Comparison of ENCODE assay signal across 31 cellular contexts in genomic region chr1:221862971-221863370, GRCh38.
"Had no signal": no experiment of that assay in that cellular context is flagged by ENCODE, and none has a peak within 500 bp of the region (broad histone marks: within the 10 kb centered on the region; RNA-seq: fewer than 3 reads in every experiment).

No MANE protein-coding gene starts in this region.

- H3K4me1 Mint-ChIP-seq: activated naive CD4-positive, alpha-beta T cell treated with anti-CD3 and anti-CD28 coated beads, Interleukin-2, amount 10 ng/mL, durations not matched to agents 7 days and 5 days; activated naive CD8-positive, alpha-beta T cell treated with anti-CD3 and anti-CD28 coated beads, Interleukin-2, amount 50 U/mL, for 24 hours; central memory CD8-positive, alpha-beta T cell had no signal

- H3K36me3 ChIP-seq: brain microvascular endothelial cell, cardiac muscle cell had no signal

- H3K4me3 ChIP-seq: cardiac muscle cell had no signal

- H3K4me3 Mint-ChIP-seq: activated B cell treated with CpG ODN at 0.5 μM for 24 hours; activated CD4-positive, alpha-beta memory T cell treated with anti-CD3 and anti-CD28 coated beads for 36 hours; activated naive CD4-positive, alpha-beta T cell treated with anti-CD3 and anti-CD28 coated beads, Interleukin-2, amount 10 ng/mL, durations not matched to agents 7 days and 5 days; activated naive CD8-positive, alpha-beta T cell; activated naive CD8-positive, alpha-beta T cell treated with anti-CD3 and anti-CD28 coated beads, Interleukin-2, amount 50 U/mL, for 24 hours; central memory CD8-positive, alpha-beta T cell had no signal

- ATAC-seq: activated naive CD8-positive, alpha-beta T cell treated with anti-CD3 and anti-CD28 coated beads, Interleukin-2, amount 50 U/mL, for 24 hours had no signal

- H3K36me3 Mint-ChIP-seq: activated CD4-positive, alpha-beta memory T cell treated with anti-CD3 and anti-CD28 coated beads for 36 hours; activated naive CD4-positive, alpha-beta T cell treated with anti-CD3 and anti-CD28 coated beads, Interleukin-2, amount 10 ng/mL, durations not matched to agents 7 days and 5 days; activated naive CD8-positive, alpha-beta T cell had no signal

- DNase-seq: activated B cell treated with CpG ODN at 0.5 μM for 24 hours; activated CD4-positive, alpha-beta memory T cell treated with anti-CD3 and anti-CD28 coated beads for 36 hours; activated CD4-positive, alpha-beta T cell treated with anti-CD3 and anti-CD28 coated beads for 4 hours; activated CD4-positive, alpha-beta T cell treated with anti-CD3 and anti-CD28 coated beads, Interleukin-2, amount 50 U/mL, for 1 hour; activated CD4-positive, CD25-positive, alpha-beta regulatory T cell treated with anti-CD3 and anti-CD28 coated beads, Interleukin-2, amount 50 U/mL, for 72 hours; activated CD8-positive, alpha-beta memory T cell treated with anti-CD3 and anti-CD28 coated beads, Interleukin-2, amount 50 U/mL, for 4 hours; activated effector memory CD4-positive, alpha-beta T cell treated with Interleukin-2 at 50 U/mL for 16 hours; activated naive CD4-positive, alpha-beta T cell treated with anti-CD3 and anti-CD28 coated beads, Interleukin-2, amount 10 ng/mL, durations not matched to agents 7 days and 5 days; activated naive CD8-positive, alpha-beta T cell treated with anti-CD3 and anti-CD28 coated beads, Interleukin-2, amount 50 U/mL, for 24 hours; activated T-cell treated with anti-CD3 and anti-CD28 coated beads, Interleukin-2, amount 50 U/mL, for 48 hours; anterior cingulate cortex; brain microvascular endothelial cell; NCI-H1105; NCI-H1436; NCI-H1694; NCI-H1930; NCI-H2081 treated with DMSO at 0.1 percent for 48 hours; NCI-H226; NCI-H446 treated with DMSO at 0.1 percent for 48 hours; NCI-H524 treated with DMSO at 0.1 percent for 48 hours; NK-92 treated with Interleukin-12 subunit alpha and Interleukin-12 subunit beta, amount 100 ng/mL, for 24 hours; OCI-M1; Right ventricle myocardium superior; SW 1271; T-helper 1 cell; T-helper 2 cell; T-helper 9 cell had no signal

- H3K27me3 Mint-ChIP-seq: activated B cell treated with CpG ODN at 0.5 μM for 24 hours; activated CD4-positive, alpha-beta memory T cell treated with anti-CD3 and anti-CD28 coated beads for 36 hours; activated naive CD8-positive, alpha-beta T cell; central memory CD8-positive, alpha-beta T cell had no signal

- H3K27me3 ChIP-seq: brain microvascular endothelial cell, cardiac muscle cell had no signal

- H3K27ac ChIP-seq: brain microvascular endothelial cell, cardiac muscle cell, VCaP had no signal

- H3K27ac Mint-ChIP-seq: activated B cell treated with CpG ODN at 0.5 μM for 24 hours; activated CD4-positive, alpha-beta memory T cell treated with anti-CD3 and anti-CD28 coated beads for 36 hours; activated naive CD4-positive, alpha-beta T cell treated with anti-CD3 and anti-CD28 coated beads, Interleukin-2, amount 10 ng/mL, durations not matched to agents 7 days and 5 days; activated naive CD8-positive, alpha-beta T cell; activated naive CD8-positive, alpha-beta T cell treated with anti-CD3 and anti-CD28 coated beads, Interleukin-2, amount 50 U/mL, for 24 hours had no signal

- H3K9me3 Mint-ChIP-seq: activated B cell treated with CpG ODN at 0.5 μM for 24 hours; activated CD4-positive, alpha-beta memory T cell treated with anti-CD3 and anti-CD28 coated beads for 36 hours; activated naive CD4-positive, alpha-beta T cell treated with anti-CD3 and anti-CD28 coated beads, Interleukin-2, amount 10 ng/mL, durations not matched to agents 7 days and 5 days; activated naive CD8-positive, alpha-beta T cell treated with anti-CD3 and anti-CD28 coated beads, Interleukin-2, amount 50 U/mL, for 24 hours; central memory CD8-positive, alpha-beta T cell had no signal
